ENCODE assay signal across 8 cellular contexts in genomic region chr3:13045904-13046568, GRCh38. TPM values are rescaled to one million over a fixed set of nuclear protein-coding genes. Genes with fewer than 3 reads are reported as not detected.
DNase-seq lines count a peak whose midpoint lies in the region; ATAC-seq and TF ChIP-seq lines count a peak whose summit lies in the region.

No MANE protein-coding gene starts in this region.

- ATAC-seq in GM19455 (IDR thresholded peaks at IDR 0.05; ENCODE audit: unreplicated experiment) (peak; percentile 83), HG03432 (IDR thresholded peaks at IDR 0.05; ENCODE audit: unreplicated experiment) (peak; percentile 88)
- ATAC-seq in activated naive CD8-positive, alpha-beta T cell treated with anti-CD3 and anti-CD28 coated beads, Interleukin-2, amount 10 ng/mL, durations not matched to agents 7 days and 5 days (ENCODE audit: low read depth): peak; percentile 28

- H3K9me3 Mint-ChIP-seq in activated naive CD8-positive, alpha-beta T cell treated with anti-CD3 and anti-CD28 coated beads, Interleukin-2, amount 10 ng/mL, durations not matched to agents 7 days and 5 days: no peaks in the 10 kb centered on the region
- H3K9me3 Mint-ChIP-seq in stimulated activated naive CD8-positive, alpha-beta T cell treated with anti-CD3 and anti-CD28 coated beads, Interleukin-15, Interleukin-2, amounts not matched to agents 100 ng/mL and 50 ng/mL, for 24 hours: no peaks in the 10 kb centered on the region
- H3K9me3 Mint-ChIP-seq in osteocyte (ENCODE audit: unreplicated experiment): no peaks in the 10 kb centered on the region

- H2AFZ ChIP-seq in osteoblast (ENCODE audit: low read length): no peak overlapping the region

- H3K79me2 ChIP-seq in osteoblast (ENCODE audit: insufficient read depth, low read length): no peaks in the 10 kb centered on the region

- no peaks in the 10 kb centered on the region for H3K27me3 Mint-ChIP-seq in activated naive CD8-positive, alpha-beta T cell treated with anti-CD3 and anti-CD28 coated beads, Interleukin-2, amount 10 ng/mL, durations not matched to agents 7 days and 5 days
- H3K27me3 Mint-ChIP-seq in stimulated activated naive CD8-positive, alpha-beta T cell treated with anti-CD3 and anti-CD28 coated beads, Interleukin-15, Interleukin-2, amounts not matched to agents 100 ng/mL and 50 ng/mL, for 24 hours: no peaks in the 10 kb centered on the region
- peaks cover 24% of the 10 kb centered on the region for H3K27me3 Mint-ChIP-seq in osteocyte (ENCODE audit: unreplicated experiment)

- H3K4me2 ChIP-seq in osteoblast (ENCODE audit: insufficient read depth, low read length): no peak overlapping the region

- peak; percentile 87 for DNase-seq in GM13977 (ENCODE audit: low spot score)
- no peak for DNase-seq in activated naive CD8-positive, alpha-beta T cell treated with anti-CD3 and anti-CD28 coated beads, Interleukin-2, amount 10 ng/mL, durations not matched to agents 7 days and 5 days
- no peak for DNase-seq in osteoblast (ENCODE audit: insufficient read length, low spot score, missing footprints)
- no peak for DNase-seq in osteocyte (ENCODE audit: extremely low spot score, unreplicated experiment)
- DNase-seq in SJCRH30: no peak

- TF ChIP-seq CTCF in GM13977 (IDR thresholded peaks at IDR 0.05; ENCODE audit: extremely low read depth, insufficient read depth, missing control alignments) (no peak), osteoblast (IDR thresholded peaks at IDR 0.05; ENCODE audit: extremely low read depth, low read depth, low read length) (no peak), osteocyte (IDR thresholded peaks at IDR 0.05) (no peak)

- in situ Hi-C loops in GM13977 (cut with MboI; ENCODE audit: low pct_unique_long_range_greater_than_20kb, low sequenced_read_pairs, unreplicated experiment): no loop called here

- H3K27ac Mint-ChIP-seq in activated naive CD8-positive, alpha-beta T cell treated with anti-CD3 and anti-CD28 coated beads, Interleukin-2, amount 10 ng/mL, durations not matched to agents 7 days and 5 days: peak overlapping the region; percentile 52
- H3K27ac Mint-ChIP-seq in stimulated activated naive CD8-positive, alpha-beta T cell treated with anti-CD3 and anti-CD28 coated beads, Interleukin-15, Interleukin-2, amounts not matched to agents 100 ng/mL and 50 ng/mL, for 24 hours: peak overlapping the region; percentile 17
- no peak overlapping the region for H3K27ac Mint-ChIP-seq in osteocyte (ENCODE audit: unreplicated experiment)

- H3K4me3 ChIP-seq in osteoblast (ENCODE audit: insufficient read depth, low read length) (no peak overlapping the region), SJCRH30 (no peak overlapping the region)

- H3K4me1 Mint-ChIP-seq in activated naive CD8-positive, alpha-beta T cell treated with anti-CD3 and anti-CD28 coated beads, Interleukin-2, amount 10 ng/mL, durations not matched to agents 7 days and 5 days: peaks cover 15% of the 10 kb centered on the region
- H3K4me1 Mint-ChIP-seq in stimulated activated naive CD8-positive, alpha-beta T cell treated with anti-CD3 and anti-CD28 coated beads, Interleukin-15, Interleukin-2, amounts not matched to agents 100 ng/mL and 50 ng/mL, for 24 hours (ENCODE audit: low read depth): peaks cover 24% of the 10 kb centered on the region
- peaks cover 2% of the 10 kb centered on the region for H3K4me1 Mint-ChIP-seq in osteocyte (ENCODE audit: unreplicated experiment)

- peaks cover 2% of the 10 kb centered on the region for H3K36me3 Mint-ChIP-seq in activated naive CD8-positive, alpha-beta T cell treated with anti-CD3 and anti-CD28 coated beads, Interleukin-2, amount 10 ng/mL, durations not matched to agents 7 days and 5 days
- H3K36me3 Mint-ChIP-seq in stimulated activated naive CD8-positive, alpha-beta T cell treated with anti-CD3 and anti-CD28 coated beads, Interleukin-15, Interleukin-2, amounts not matched to agents 100 ng/mL and 50 ng/mL, for 24 hours (ENCODE audit: low read depth): no peaks in the 10 kb centered on the region
- no peaks in the 10 kb centered on the region for H3K36me3 Mint-ChIP-seq in osteocyte (ENCODE audit: unreplicated experiment)

- POLR2A ChIA-PET in activated naive CD8-positive, alpha-beta T cell treated with anti-CD3 and anti-CD28 coated beads, Interleukin-2, amount 10 ng/mL, durations not matched to agents 7 days and 5 days (lab: Charles Lee): no interaction called here

- H3K27ac ChIP-seq in osteoblast (ENCODE audit: low read depth, low read length): no peak overlapping the region
- no peak overlapping the region for H3K27ac ChIP-seq in SJCRH30

- no peaks in the 10 kb centered on the region for H3K9me3 ChIP-seq in osteoblast (ENCODE audit: low read depth, low read length)
- no peaks in the 10 kb centered on the region for H3K9me3 ChIP-seq in SJCRH30 (replicated peaks)

- H3K4me3 Mint-ChIP-seq in activated naive CD8-positive, alpha-beta T cell treated with anti-CD3 and anti-CD28 coated beads, Interleukin-2, amount 10 ng/mL, durations not matched to agents 7 days and 5 days: no peak overlapping the region
- H3K4me3 Mint-ChIP-seq in stimulated activated naive CD8-positive, alpha-beta T cell treated with anti-CD3 and anti-CD28 coated beads, Interleukin-15, Interleukin-2, amounts not matched to agents 100 ng/mL and 50 ng/mL, for 24 hours: no peak overlapping the region
- H3K4me3 Mint-ChIP-seq in osteocyte (ENCODE audit: unreplicated experiment): no peak overlapping the region

- H3K4me1 ChIP-seq in osteoblast (ENCODE audit: insufficient read depth, low read length) (no peaks in the 10 kb centered on the region), SJCRH30 (no peaks in the 10 kb centered on the region)

- H3K27me3 ChIP-seq in osteoblast (ENCODE audit: insufficient read depth, low read length) (no peaks in the 10 kb centered on the region), SJCRH30 (peaks cover 70% of the 10 kb centered on the region)

- H4K20me1 ChIP-seq in osteoblast (ENCODE audit: insufficient read depth, low read length): no peaks in the 10 kb centered on the region

- H3K36me3 ChIP-seq in osteoblast (ENCODE audit: insufficient read depth, low read length): no peaks in the 10 kb centered on the region
- no peaks in the 10 kb centered on the region for H3K36me3 ChIP-seq in SJCRH30

RNA-seq across cellular contexts. Expression of gene IQSEC1, which starts 27.2 kb away (rescaled TPM):
- 10 to 100 TPM; 59.5 to 64.6 TPM for total RNA-seq in activated naive CD8-positive, alpha-beta T cell treated with anti-CD3 and anti-CD28 coated beads, Interleukin-2, amount 10 ng/mL, durations not matched to agents 7 days and 5 days
- total RNA-seq in osteoblast (22.1 and 28.3 TPM in 2 replicates), osteocyte (37.9 and 38.7 TPM in 2 replicates)
- 5.7 and 6.8 TPM in 2 replicates for total RNA-seq in SJCRH30 (2014; rRNA removed; shearing (Covaris generic))

Comparison
In these comparisons a context has a peak if more than half of its experiments do, and no peak if none do; other contexts are left out.
1. ATAC-seq: peak in every context shown above with its lines; median percentile 88 in HG03432; 83 in GM19455; 28 in activated naive CD8-positive, alpha-beta T cell treated with anti-CD3 and anti-CD28 coated beads, Interleukin-2, amount 10 ng/mL, durations not matched to agents 7 days and 5 days.